In genomic region chr10:18087398-18087797, GRCh38 we compare ENCODE assay signal across 27 cellular contexts. TPM values are rescaled to one million over a fixed set of nuclear protein-coding genes. Genes with fewer than 3 reads are reported as not detected.
DNase-seq lines count a peak whose midpoint lies in the region; ATAC-seq and TF ChIP-seq lines count a peak whose summit lies in the region.
"Had no signal": no experiment of that assay in that cellular context is flagged by ENCODE, and none has a peak within 500 bp of the region (broad histone marks: within the 10 kb centered on the region; RNA-seq: fewer than 3 reads in every experiment).

No MANE protein-coding gene starts in this region.

- intact Hi-C loops in ovary (cut with DNase I) = no loop called here

- no peaks in the 10 kb centered on the region for H3K36me3 Mint-ChIP-seq in naive thymus-derived CD8-positive, alpha-beta T cell
- H3K36me3 Mint-ChIP-seq: activated CD8-positive, alpha-beta memory T cell treated with anti-CD3 and anti-CD28 coated beads, Interleukin-2, amount 10 ng/mL, durations not matched to agents 7 days and 5 days; WTC11 had no signal

- no peaks in the 10 kb centered on the region for H3K36me3 ChIP-seq in ovary
- H3K36me3 ChIP-seq: BLaER1 had no signal

- no peak overlapping the region for H3K4me3 Mint-ChIP-seq in naive thymus-derived CD8-positive, alpha-beta T cell
- H3K4me3 Mint-ChIP-seq: activated CD8-positive, alpha-beta memory T cell treated with anti-CD3 and anti-CD28 coated beads, Interleukin-2, amount 10 ng/mL, durations not matched to agents 7 days and 5 days; activated naive CD4-positive, alpha-beta T cell treated with anti-CD3 and anti-CD28 coated beads for 36 hours; WTC11 had no signal

- POLR2A ChIA-PET in naive thymus-derived CD8-positive, alpha-beta T cell (lab: Charles Lee) = no interaction called here

- TF ChIP-seq EP300 in ovary (IDR thresholded peaks at IDR 0.05) = no peak

- 7 to 10% (median 8%) methylated on average over 5 of the region's 5 CpGs for WGBS in ovary, 3 donors

- peaks cover 0 to 14% (median 2%) of the 10 kb centered on the region in 9 donors for H3K9me3 Mint-ChIP-seq in naive thymus-derived CD8-positive, alpha-beta T cell

- peak overlapping the region in 1 of 2 donors; percentile 32 for H3K27ac ChIP-seq in ovary
- H3K27ac ChIP-seq: BLaER1 had no signal

- H3K9me3 ChIP-seq in ovary = no peaks in the 10 kb centered on the region
- H3K9me3 ChIP-seq: BLaER1 had no signal

- no peaks in the 10 kb centered on the region for H3K27me3 ChIP-seq in ovary
- H3K27me3 ChIP-seq: BLaER1 had no signal

- no peaks in the 10 kb centered on the region for H3K4me1 Mint-ChIP-seq in naive thymus-derived CD8-positive, alpha-beta T cell
- H3K4me1 Mint-ChIP-seq: activated CD8-positive, alpha-beta memory T cell treated with anti-CD3 and anti-CD28 coated beads, Interleukin-2, amount 10 ng/mL, durations not matched to agents 7 days and 5 days had no signal

- no peak for TF ChIP-seq POLR2A in ovary (IDR thresholded peaks at IDR 0.05)

- no peak overlapping the region for H3K4me3 ChIP-seq in ovary
- H3K4me3 ChIP-seq: BLaER1 had no signal

- no peak for TF ChIP-seq CTCF in ovary (IDR thresholded peaks at IDR 0.05)

- DNase-seq in GM03348 (ENCODE audit: low spot score) (peak; percentile 28), cerebellum (ENCODE audit: low spot score) (peak; percentile 15), globus pallidus (ENCODE audit: low spot score) (peak; percentile 26), ovary (peak; percentile 43 to 79 (median 72)), NCI-H2029 treated with DMSO at 0.1 percent for 48 hours (lab: John Stamatoyannopoulos, UW) (no peak), RPMI8226 (no peak)
- DNase-seq in naive thymus-derived CD8-positive, alpha-beta T cell = no peak
- DNase-seq: ACHN; activated CD4-positive, alpha-beta T cell treated with anti-CD3 and anti-CD28 coated beads, Interleukin-2, amount 50 U/mL, for 1 hour; activated CD8-positive, alpha-beta memory T cell treated with anti-CD3 and anti-CD28 coated beads, Interleukin-2, amount 10 ng/mL, durations not matched to agents 7 days and 5 days; activated naive CD4-positive, alpha-beta T cell treated with anti-CD3 and anti-CD28 coated beads for 36 hours; amniotic stem cell; HCEC 1CT; midbrain; NCI-H1105 treated with DMSO at 0.1 percent for 48 hours; NCI-H2081; PC-3; SIG-M5; small intestine; stimulated activated CD4-positive, alpha-beta T cell treated with anti-CD3 and anti-CD28 coated beads, Interleukin-1b, Interleukin-23, amount 100 ng/mL, for 48 hours; SW 1271 had no signal

- H3K4me1 ChIP-seq in ovary (ENCODE audit: insufficient read depth) = peaks cover 8% of the 10 kb centered on the region
- H3K4me1 ChIP-seq: BLaER1 had no signal

- peaks cover 0 to 14% (median 5%) of the 10 kb centered on the region in 5 donors for H3K27me3 Mint-ChIP-seq in naive thymus-derived CD8-positive, alpha-beta T cell
- H3K27me3 Mint-ChIP-seq: activated CD8-positive, alpha-beta memory T cell treated with anti-CD3 and anti-CD28 coated beads, Interleukin-2, amount 10 ng/mL, durations not matched to agents 7 days and 5 days had no signal

- ATAC-seq in naive thymus-derived CD8-positive, alpha-beta T cell = no peak
- no peak for ATAC-seq in HG02884 (IDR thresholded peaks at IDR 0.05; ENCODE audit: unreplicated experiment)
- ATAC-seq: activated CD8-positive, alpha-beta memory T cell treated with anti-CD3 and anti-CD28 coated beads, Interleukin-2, amount 10 ng/mL, durations not matched to agents 7 days and 5 days; left colon; PC-3; WTC11 had no signal

- no peak overlapping the region for H3K27ac Mint-ChIP-seq in naive thymus-derived CD8-positive, alpha-beta T cell
- H3K27ac Mint-ChIP-seq: activated CD8-positive, alpha-beta memory T cell treated with anti-CD3 and anti-CD28 coated beads, Interleukin-2, amount 10 ng/mL, durations not matched to agents 7 days and 5 days; activated naive CD4-positive, alpha-beta T cell treated with anti-CD3 and anti-CD28 coated beads for 36 hours; WTC11 had no signal

RNA-seq across cellular contexts. Expression of gene CACNB2, which starts 52.8 kb away (rescaled TPM):
- total RNA-seq in cerebellum (16.2 TPM), ovary (10 to 100 TPM; 16.0 to 60.9 (median 25.7) TPM)
- 10 to 100 TPM in 1 of 2 donors, 1 to 10 TPM in 1; 8.9 to 11.6 TPM for polyA plus RNA-seq in ovary
- total RNA-seq in naive thymus-derived CD8-positive, alpha-beta T cell = not detected
- polyA plus RNA-seq in naive thymus-derived CD8-positive, alpha-beta T cell = under 1 TPM; 0.13 to 0.27 (median 0.17) TPM
- total RNA-seq: activated CD8-positive, alpha-beta memory T cell treated with anti-CD3 and anti-CD28 coated beads, Interleukin-2, amount 10 ng/mL, durations not matched to agents 7 days and 5 days; activated naive CD4-positive, alpha-beta T cell treated with anti-CD3 and anti-CD28 coated beads for 36 hours; bronchial epithelial cell; pulmonary artery endothelial cell had no signal

Comparison
In these comparisons a context has a peak if more than half of its experiments do, and no peak if none do; other contexts are left out.
1. DNase-seq: peak in GM03348 (single experiment), cerebellum (single experiment), globus pallidus (single experiment) and ovary (5 of 5); none in naive thymus-derived CD8-positive, alpha-beta T cell (0 of 10), NCI-H2029 treated with DMSO at 0.1 percent for 48 hours (single experiment) and RPMI8226 (single experiment).
2. RNA of gene CACNB2, which starts 52.8 kb away (total RNA-seq): 16.0 to 60.9 TPM in ovary and 16.2 TPM in cerebellum (single experiment); not detected in naive thymus-derived CD8-positive, alpha-beta T cell; every median in the first group is over 10 times any median in the second.